In genomic region chr4:109690690-109691410, GRCh38 we compare ENCODE assay signal across 9 cellular contexts. TPM values are rescaled to one million over a fixed set of nuclear protein-coding genes. Genes with fewer than 3 reads are reported as not detected.
A peak's percentile ranks its signal among the peaks of the same experiment; 100 is the strongest.
DNase-seq lines count a peak whose midpoint lies in the region; ATAC-seq and TF ChIP-seq lines count a peak whose summit lies in the region.
"Had no signal": no experiment of that assay in that cellular context is flagged by ENCODE, and none has a peak within 500 bp of the region (broad histone marks: within the 10 kb centered on the region; RNA-seq: fewer than 3 reads in every experiment).

No MANE protein-coding gene starts in this region.

- no peaks in the 10 kb centered on the region for H3K27me3 Mint-ChIP-seq in naive thymus-derived CD8-positive, alpha-beta T cell
- H3K27me3 Mint-ChIP-seq in Caco-2 (ENCODE audit: insufficient read depth, unreplicated experiment), result no peaks in the 10 kb centered on the region

- intact Hi-C loops in Caco-2 (cut with micrococcal nuclease; ENCODE audit: unreplicated experiment), result no loop called here

- no TSS peak for BruUV-seq in Caco-2 (replicated peaks; lab: Mats Ljungman, UMichigan)

- no peaks in the 10 kb centered on the region for H3K4me1 ChIP-seq in Caco-2

- peak in 3 of 10 donors; percentile 34 to 60 (median 57) for DNase-seq in naive thymus-derived CD8-positive, alpha-beta T cell
- DNase-seq in Caco-2 (no peak), hepatic stellate cell (ENCODE audit: low spot score) (no peak), NCI-H446 treated with DMSO at 0.1 percent for 48 hours (lab: John Stamatoyannopoulos, UW) (no peak)
- DNase-seq: activated CD4-positive, alpha-beta T cell treated with anti-CD3 and anti-CD28 coated beads, Interleukin-2, amount 50 U/mL, for 1 hour had no signal

- TF ChIP-seq CTCF in Caco-2 (IDR thresholded peaks at IDR 0.05; ENCODE audit: insufficient read depth in 1 of 2, low read depth in 1 of 2, low read length in 1 of 2, severe bottlenecking in 1 of 2, unreplicated experiment in 1 of 2), result no peak

- POLR2A ChIA-PET in naive thymus-derived CD8-positive, alpha-beta T cell (lab: Charles Lee), result interaction anchor here (0.6 to 2.9 kb wide), 7 partner anchors 10 to 43 kb away, joined by 3 to 13 read pairs (median 3); partner anchors contain the start of genes CASP6 and PLA2G12A
- POLR2A ChIA-PET in Caco-2 (lab: Charles Lee), result no interaction called here

- CTCF ChIA-PET in Caco-2 (lab: Charles Lee), result no interaction called here

- ATAC-seq in GM19025 (IDR thresholded peaks at IDR 0.05; ENCODE audit: low read depth, unreplicated experiment), result peak; percentile 88
- peak; percentile 88 for ATAC-seq in GM21825 (IDR thresholded peaks at IDR 0.05; ENCODE audit: unreplicated experiment)
- ATAC-seq in HG03521 (IDR thresholded peaks at IDR 0.05; ENCODE audit: unreplicated experiment), result peak; percentile 62
- ATAC-seq in naive thymus-derived CD8-positive, alpha-beta T cell, result peak; percentile 86 to 96

- peaks cover 7 to 73% (median 23%) of the 10 kb centered on the region in 3 donors for H3K36me3 Mint-ChIP-seq in naive thymus-derived CD8-positive, alpha-beta T cell
- H3K36me3 Mint-ChIP-seq in Caco-2 (ENCODE audit: insufficient read depth, unreplicated experiment), result peaks cover 35% of the 10 kb centered on the region

- peaks cover 21 to 43% (median 30%) of the 10 kb centered on the region in 4 donors for H3K4me1 Mint-ChIP-seq in naive thymus-derived CD8-positive, alpha-beta T cell
- H3K4me1 Mint-ChIP-seq in Caco-2 (ENCODE audit: low read depth, unreplicated experiment), result no peaks in the 10 kb centered on the region
- H3K4me1 Mint-ChIP-seq: neural crest cell had no signal

- H3K9me3 ChIP-seq in Caco-2, result no peaks in the 10 kb centered on the region

- H3K27me3 ChIP-seq in Caco-2 (replicated peaks; ENCODE audit: control insufficient read depth, insufficient read depth, low read length), result no peaks in the 10 kb centered on the region

- peak overlapping the region; percentile 33 to 78 (median 64) for H3K4me3 Mint-ChIP-seq in naive thymus-derived CD8-positive, alpha-beta T cell
- H3K4me3 Mint-ChIP-seq in Caco-2 (ENCODE audit: unreplicated experiment), result no peak overlapping the region
- H3K4me3 Mint-ChIP-seq: neural crest cell had no signal

- H3K9me3 Mint-ChIP-seq in naive thymus-derived CD8-positive, alpha-beta T cell, result no peaks in the 10 kb centered on the region
- no peaks in the 10 kb centered on the region for H3K9me3 Mint-ChIP-seq in Caco-2 (ENCODE audit: unreplicated experiment)
- H3K9me3 Mint-ChIP-seq: neural crest cell had no signal

- peak overlapping the region; percentile 74 to 94 (median 88) for H3K27ac Mint-ChIP-seq in naive thymus-derived CD8-positive, alpha-beta T cell
- H3K27ac Mint-ChIP-seq in Caco-2 (ENCODE audit: unreplicated experiment), result no peak overlapping the region

- H3K36me3 ChIP-seq in Caco-2 (ENCODE audit: control insufficient read depth, insufficient read depth, low read length), result no peaks in the 10 kb centered on the region; the same call in 1 of the 2 replicates

- no peak overlapping the region for H3K4me3 ChIP-seq in Caco-2 (ENCODE audit: low read depth, low read length)

RNA-seq across cellular contexts. Expression of gene CASP6, which starts 12.4 kb away (rescaled TPM):
- total RNA-seq in naive thymus-derived CD8-positive, alpha-beta T cell, result 10 to 100 TPM; 17.8 to 19.4 TPM
- polyA plus RNA-seq in naive thymus-derived CD8-positive, alpha-beta T cell, result 10 to 100 TPM; 57.2 to 87.7 (median 73.6) TPM
- total RNA-seq in Caco-2 (2022), result 35.9 and 36.7 TPM in 2 replicates

RNA-seq across cellular contexts. Expression of gene PLA2G12A, which starts 39.0 kb away (rescaled TPM):
- 10 to 100 TPM; 16.0 to 20.3 TPM for total RNA-seq in naive thymus-derived CD8-positive, alpha-beta T cell
- 10 to 100 TPM; 51.6 to 56.9 (median 53.7) TPM for polyA plus RNA-seq in naive thymus-derived CD8-positive, alpha-beta T cell
- 34.1 and 47.8 TPM in 2 replicates for total RNA-seq in Caco-2 (2022)
